ENCODE assay signal across 12 cellular contexts in genomic region chr11:87030458-87031054, GRCh38. TPM values are rescaled to one million over a fixed set of nuclear protein-coding genes. Genes with fewer than 3 reads are reported as not detected.
DNase-seq lines count a peak whose midpoint lies in the region; ATAC-seq, FAIRE-seq and TF ChIP-seq lines count a peak whose summit lies in the region.
"Had no signal": no experiment of that assay in that cellular context is flagged by ENCODE, and none has a peak within 500 bp of the region (broad histone marks: within the 10 kb centered on the region; RNA-seq: fewer than 3 reads in every experiment).

No MANE protein-coding gene starts in this region.

- CTCF ChIA-PET in OCI-LY7 (lab: Charles Lee; ENCODE audit: unreplicated experiment) (no interaction called here), endothelial cell of umbilical vein (lab: Charles Lee) (interaction anchor here (1.1 kb wide), 1 partner anchor 10 kb away, joined by 5 read pairs; no protein-coding TSS in a partner anchor)

- no peak for FAIRE-seq in endothelial cell of umbilical vein (lab: Jason Lieb, UNC)

- no peak overlapping the region for H3K27ac ChIP-seq in OCI-LY7 (ENCODE audit: low read depth, low read length, poor library complexity, severe bottlenecking)
- no peak overlapping the region for H3K27ac ChIP-seq in endothelial cell of umbilical vein (ENCODE audit: insufficient read depth, low read depth, low read length)
- H3K27ac ChIP-seq: left lung had no signal

- no peaks in the 10 kb centered on the region for H4K20me1 ChIP-seq in OCI-LY7 (ENCODE audit: insufficient read depth, low read length)
- H4K20me1 ChIP-seq in endothelial cell of umbilical vein (replicated peaks; ENCODE audit: control insufficient read depth, extremely low read depth, insufficient read depth, low read length): no peaks in the 10 kb centered on the region

- no peak for TF ChIP-seq CTCF in OCI-LY7 (conservative IDR thresholded peaks at IDR 0.05; ENCODE audit: low read length)
- TF ChIP-seq CTCF in endothelial cell of umbilical vein (IDR thresholded peaks at IDR 0.05; ENCODE audit: extremely low read depth in 1 of 2, insufficient read depth in 1 of 2, low read depth in 1 of 2, low read length in 2 of 2): no peak

- intact Hi-C loops in OCI-LY7 (cut with micrococcal nuclease; ENCODE audit: unreplicated experiment) (loop anchor here (10.0 kb wide), 1 partner anchor 786 kb away; the partner anchor contains the start of gene EED), endothelial cell of umbilical vein (cut with micrococcal nuclease) (no loop called here)

- peak; percentile 6 for DNase-seq in EH (ENCODE audit: low read depth)
- DNase-seq in OCI-LY7 (ENCODE audit: low spot score): no peak
- no peak for DNase-seq in endothelial cell of umbilical vein (ENCODE audit: low read depth, low spot score)
- DNase-seq in NCI-H1417 (lab: John Stamatoyannopoulos, UW): no peak
- no peak for DNase-seq in SHP77 (lab: John Stamatoyannopoulos, UW)
- DNase-seq: activated CD4-positive, CD25-positive, alpha-beta regulatory T cell; left lung; NCI-H187; posterior cingulate gyrus had no signal

- dilution Hi-C loops in endothelial cell of umbilical vein (cut with MboI; ENCODE audit: extremely low pct_ligation_motif_present, low sequenced_read_pairs): no loop called here

- H3K36me3 ChIP-seq in OCI-LY7 (ENCODE audit: insufficient read depth, low read length) (no peaks in the 10 kb centered on the region), endothelial cell of umbilical vein (ENCODE audit: control insufficient read depth in 2 of 2, extremely low read depth in 1 of 2, insufficient read depth in 2 of 2, low read length in 2 of 2) (no peaks in the 10 kb centered on the region)
- H3K36me3 ChIP-seq: left lung had no signal

- no peaks in the 10 kb centered on the region for H3K4me1 ChIP-seq in OCI-LY7 (ENCODE audit: insufficient read depth, low read length, poor library complexity, severe bottlenecking)
- no peaks in the 10 kb centered on the region for H3K4me1 ChIP-seq in endothelial cell of umbilical vein (ENCODE audit: control insufficient read depth, extremely low read depth, insufficient read depth, low read length)
- H3K4me1 ChIP-seq: left lung had no signal

- BruUV-seq in OCI-LY7 (replicated peaks; lab: Mats Ljungman, UMichigan) (no TSS peak), endothelial cell of umbilical vein (replicated peaks; lab: Mats Ljungman, UMichigan) (no TSS peak)

- H3K4me3 ChIP-seq in OCI-LY7 (ENCODE audit: low read depth, low read length, poor library complexity, severe bottlenecking): no peak overlapping the region
- no peak overlapping the region for H3K4me3 ChIP-seq in endothelial cell of umbilical vein (replicated peaks in 1 of 3; ENCODE audit: insufficient read depth in 1 of 3, low read depth in 1 of 3, low read length in 3 of 3)
- H3K4me3 ChIP-seq: left lung had no signal

- no peak overlapping the region for H3K9ac ChIP-seq in endothelial cell of umbilical vein (replicated peaks; ENCODE audit: extremely low read depth, insufficient read depth, low read length)

- H3K79me2 ChIP-seq in OCI-LY7 (ENCODE audit: insufficient read depth, low read depth, low read length) (no peaks in the 10 kb centered on the region), endothelial cell of umbilical vein (ENCODE audit: control insufficient read depth, insufficient read depth, low read length) (no peaks in the 10 kb centered on the region)

- no peaks in the 10 kb centered on the region for H3K27me3 ChIP-seq in endothelial cell of umbilical vein (ENCODE audit: control insufficient read depth in 2 of 2, insufficient read depth in 2 of 2, low read length in 2 of 2)
- H3K27me3 ChIP-seq: left lung had no signal

- POLR2A ChIA-PET in OCI-LY7 (lab: Charles Lee): interaction anchor here (1.1 to 1.2 kb wide), 2 partner anchors 12 to 27 kb away, joined by 3 read pairs; no protein-coding TSS in a partner anchor
- POLR2A ChIA-PET in endothelial cell of umbilical vein (lab: Charles Lee): no interaction called here

- no peaks in the 10 kb centered on the region for H3K9me2 ChIP-seq in OCI-LY7 (ENCODE audit: insufficient read depth, low read length)

- peak overlapping the region; percentile 80 for H2AFZ ChIP-seq in OCI-LY7 (ENCODE audit: low read length)
- H2AFZ ChIP-seq in endothelial cell of umbilical vein (ENCODE audit: low read depth, low read length): peak overlapping the region; percentile 10

- H3K9me3 ChIP-seq in OCI-LY7 (ENCODE audit: low read length) (no peaks in the 10 kb centered on the region), endothelial cell of umbilical vein (replicated peaks; ENCODE audit: control insufficient read depth, insufficient read depth, low read length) (no peaks in the 10 kb centered on the region)
- H3K9me3 ChIP-seq: left lung had no signal

- no peaks in the 10 kb centered on the region for H3K9me1 ChIP-seq in endothelial cell of umbilical vein (replicated peaks; ENCODE audit: control insufficient read depth, extremely low read depth, insufficient read depth, low read length)

- TF ChIP-seq POLR2A in endothelial cell of umbilical vein (IDR thresholded peaks at IDR 0.05; ENCODE audit: low read depth, low read length): no peak

- H3K4me2 ChIP-seq in OCI-LY7 (ENCODE audit: low read length) (peak overlapping the region; percentile 34; the same call in 1 of the 2 replicates), endothelial cell of umbilical vein (ENCODE audit: insufficient read depth, low read length) (no peak overlapping the region)

- ATAC-seq in GM21423 (IDR thresholded peaks at IDR 0.05; ENCODE audit: unreplicated experiment) (peak; percentile 64), HG02588 (IDR thresholded peaks at IDR 0.05; ENCODE audit: unreplicated experiment) (no peak), GM18907 (IDR thresholded peaks at IDR 0.05; ENCODE audit: unreplicated experiment) (no peak)
- ATAC-seq: left lung had no signal

TF ChIP-seq in endothelial cell of umbilical vein, 7 proteins besides CTCF, POLR2A, EP300 and RAD21:
- no peak for TF ChIP-seq FOS (IDR thresholded peaks at IDR 0.05; ENCODE audit: borderline replicate concordance, insufficient read depth, low read length)
- TF ChIP-seq POLR2AphosphoS5 (IDR thresholded peaks at IDR 0.05; ENCODE audit: insufficient read depth, low read depth, low read length): no peak
- TF ChIP-seq EZH2 (IDR thresholded peaks at IDR 0.05; ENCODE audit: borderline replicate concordance, low read depth, low read length, severe bottlenecking): no peak
- TF ChIP-seq MYC (IDR thresholded peaks at IDR 0.05; ENCODE audit: low read depth, low read length): no peak
- TF ChIP-seq, protein P1, sequence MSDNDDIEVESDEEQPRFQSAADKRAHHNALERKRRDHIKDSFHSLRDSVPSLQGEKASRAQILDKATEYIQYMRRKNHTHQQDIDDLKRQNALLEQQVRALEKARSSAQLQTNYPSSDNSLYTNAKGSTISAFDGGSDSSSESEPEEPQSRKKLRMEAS (IDR thresholded peaks at IDR 0.05; ENCODE audit: insufficient read depth, insufficient read length): no peak
- TF ChIP-seq GATA2 (IDR thresholded peaks at IDR 0.05; ENCODE audit: insufficient read depth, insufficient read length, low read depth, low read length): no peak
- TF ChIP-seq JUN (IDR thresholded peaks at IDR 0.05; ENCODE audit: borderline replicate concordance, insufficient read depth, insufficient read length, low read depth): no peak

RNA-seq across cellular contexts. Expression of gene TMEM135, which starts 7.2 kb away (rescaled TPM):
- 9.4 and 14.5 TPM in 2 replicates for total RNA-seq in OCI-LY7 (2014; rRNA removed; shearing (Covaris generic))
- total RNA-seq in OCI-LY7 (2022): 48.2 and 56.4 TPM in 2 replicates
- total RNA-seq in endothelial cell of umbilical vein: 33.2 and 36.8 TPM in 2 replicates
- 12.3 and 17.9 TPM in 2 replicates for polyA plus RNA-seq in endothelial cell of umbilical vein
- polyA plus RNA-seq in endothelial cell of umbilical vein (2011; cell fraction: cytosol; rRNA removed): 6.3 and 6.7 TPM in 2 replicates
- 13.5 and 15.9 TPM in 2 replicates for polyA plus RNA-seq in endothelial cell of umbilical vein (2011; cell fraction: nucleus; rRNA removed)
- 14.2 and 17.6 TPM in 2 replicates for polyA plus RNA-seq in endothelial cell of umbilical vein (2012)
- 41.4 and 48.1 TPM in 2 replicates for polyA minus RNA-seq in endothelial cell of umbilical vein
- polyA minus RNA-seq in endothelial cell of umbilical vein (2011; cell fraction: cytosol; rRNA and poly(A)+ RNA removed): 10.9 TPM
- polyA minus RNA-seq in endothelial cell of umbilical vein (2011; cell fraction: nucleus; rRNA and poly(A)+ RNA removed): 56.2 and 65.8 TPM in 2 replicates
